In the genomic region with DNA sequence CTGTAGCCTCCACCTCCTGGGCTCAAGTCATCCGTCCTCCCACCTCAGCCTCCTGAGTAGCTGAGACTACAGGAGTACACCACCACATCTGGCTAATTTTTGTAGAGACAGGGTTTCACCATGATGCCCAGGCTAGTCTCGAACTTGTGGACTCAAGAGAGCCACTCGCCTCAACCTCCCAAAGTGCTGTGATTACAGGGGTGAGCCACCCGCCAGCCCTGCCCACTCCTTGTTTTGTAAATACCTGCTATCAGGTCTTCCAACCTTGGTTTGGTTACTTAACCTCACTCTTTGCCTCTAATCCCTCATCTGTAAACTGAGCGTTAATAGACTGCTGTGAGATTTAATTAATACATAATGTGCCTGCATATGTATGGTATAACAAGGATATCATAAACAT, we compare ENCODE assay signal across 10 cellular contexts. TPM values are rescaled to one million over a fixed set of nuclear protein-coding genes. Genes with fewer than 3 reads are reported as not detected.
DNase-seq lines count a peak whose midpoint lies in the region; ATAC-seq and TF ChIP-seq lines count a peak whose summit lies in the region.
"Had no signal": no experiment of that assay in that cellular context is flagged by ENCODE, and none has a peak within 500 bp of the region (broad histone marks: within the 10 kb centered on the region; RNA-seq: fewer than 3 reads in every experiment).

No MANE protein-coding gene starts in this region.

- CTCF ChIA-PET in PC-3 (lab: Charles Lee): interaction anchor here (0.8 kb wide), 1 partner anchor 16 kb away, joined by 3 read pairs; no protein-coding TSS in a partner anchor

- peak overlapping the region; percentile 88 for H2AFZ ChIP-seq in PC-3 (ENCODE audit: low read length)

- BruUV-seq in PC-3 (replicated peaks; lab: Mats Ljungman, UMichigan): no TSS peak

- peak overlapping the region; percentile 96 for H3K27ac ChIP-seq in PC-3 (ENCODE audit: low read length)

- POLR2A ChIA-PET in PC-3 (lab: Charles Lee; ENCODE audit: unreplicated experiment): interaction anchor here (0.5 kb wide), 1 partner anchor 30 kb away, joined by 11 read pairs; no protein-coding TSS in a partner anchor

- peaks cover 8% of the 10 kb centered on the region for H3K36me3 Mint-ChIP-seq in endothelial cell (ENCODE audit: low read depth, unreplicated experiment)
- peaks cover 11% of the 10 kb centered on the region for H3K36me3 Mint-ChIP-seq in progenitor cell of endocrine pancreas (ENCODE audit: insufficient read depth)

- peaks cover 29% of the 10 kb centered on the region for H3K79me2 ChIP-seq in PC-3 (ENCODE audit: low read length)

- peaks cover 3% of the 10 kb centered on the region for H3K27me3 Mint-ChIP-seq in endothelial cell (ENCODE audit: unreplicated experiment)
- H3K27me3 Mint-ChIP-seq in progenitor cell of endocrine pancreas: no peaks in the 10 kb centered on the region

- no peak for TF ChIP-seq CTCF in PC-3 (conservative IDR thresholded peaks at IDR 0.05; ENCODE audit: low read depth, low read length)
- no peak for TF ChIP-seq CTCF in endothelial cell (IDR thresholded peaks at IDR 0.05; ENCODE audit: unreplicated experiment)
- TF ChIP-seq CTCF in progenitor cell of endocrine pancreas (IDR thresholded peaks at IDR 0.05; ENCODE audit: unreplicated experiment): no peak
- no peak for TF ChIP-seq CTCF in GM13977 (IDR thresholded peaks at IDR 0.05; ENCODE audit: extremely low read depth, insufficient read depth, missing control alignments)
- TF ChIP-seq CTCF in foreskin fibroblast (IDR thresholded peaks at IDR 0.05; ENCODE audit: low read depth, low read length): no peak

- no peaks in the 10 kb centered on the region for H3K27me3 ChIP-seq in PC-3 (ENCODE audit: low read length)

- intact Hi-C loops in PC-3 (cut with micrococcal nuclease): loop anchor here (1.0 to 5.0 kb wide), 2 partner anchors 72 to 88 kb away; no protein-coding TSS in a partner anchor

- H4K20me1 ChIP-seq in PC-3 (ENCODE audit: low read length): no peaks in the 10 kb centered on the region

- H3K36me3 ChIP-seq in ES-I3 (ENCODE audit: insufficient read depth, low read length) (no peaks in the 10 kb centered on the region), PC-3 (ENCODE audit: low read depth, low read length) (no peaks in the 10 kb centered on the region)

- H3K9me3 ChIP-seq in ES-I3 (ENCODE audit: control insufficient read depth, insufficient read depth, low read length) (no peaks in the 10 kb centered on the region; the same call in none of the 2 replicates), PC-3 (ENCODE audit: low read length) (no peaks in the 10 kb centered on the region)

- no peak overlapping the region for H3K27ac Mint-ChIP-seq in endothelial cell (ENCODE audit: unreplicated experiment)
- peak overlapping the region; percentile 93 for H3K27ac Mint-ChIP-seq in progenitor cell of endocrine pancreas

- peaks cover 3% of the 10 kb centered on the region for H3K4me1 Mint-ChIP-seq in endothelial cell (ENCODE audit: unreplicated experiment)
- H3K4me1 Mint-ChIP-seq in progenitor cell of endocrine pancreas (ENCODE audit: low read depth): peaks cover 16% of the 10 kb centered on the region

- H3K4me3 ChIP-seq in PC-3 (ENCODE audit: low read length): peak overlapping the region; percentile 83
- H3K4me3 ChIP-seq in foreskin fibroblast (ENCODE audit: low read depth in 1 of 2, low read length in 2 of 2): no peak overlapping the region

- peak overlapping the region; percentile 100; the same call in 1 of the 2 replicates for H3K9ac ChIP-seq in ES-I3 (ENCODE audit: low read depth, low read length)
- H3K9ac ChIP-seq in PC-3 (ENCODE audit: low read length): peak overlapping the region; percentile 96

- H3K4me2 ChIP-seq in PC-3 (ENCODE audit: low read length): peak overlapping the region; percentile 91

- peak overlapping the region; percentile 90 for H3K4me3 Mint-ChIP-seq in endothelial cell (ENCODE audit: unreplicated experiment)
- peak overlapping the region; percentile 92 for H3K4me3 Mint-ChIP-seq in progenitor cell of endocrine pancreas (ENCODE audit: low read depth)

- no peaks in the 10 kb centered on the region for H3K9me2 ChIP-seq in PC-3 (replicated peaks; ENCODE audit: low read length)

- DNase-seq in PC-3: no peak
- DNase-seq in endothelial cell (ENCODE audit: low spot score): no peak
- no peak for DNase-seq in progenitor cell of endocrine pancreas (ENCODE audit: low spot score, unreplicated experiment)
- DNase-seq in kidney tubule cell (ENCODE audit: low spot score): no peak
- DNase-seq in GM13977 (ENCODE audit: low spot score): no peak
- no peak for DNase-seq in foreskin fibroblast
- DNase-seq: stimulated activated CD4-positive, alpha-beta T cell treated with anti-CD3 and anti-CD28 coated beads, Interleukin-4, amount 100 ng/mL, for 1 hour; T-helper 9 cell had no signal

- H3K4me1 ChIP-seq in ES-I3 (ENCODE audit: insufficient read depth, low read length): no peaks in the 10 kb centered on the region
- H3K4me1 ChIP-seq in PC-3 (ENCODE audit: insufficient read depth, low read length): peaks cover 19% of the 10 kb centered on the region

- H3F3A ChIP-seq in PC-3 (ENCODE audit: low read length, unreplicated experiment): no peaks in the 10 kb centered on the region

- in situ Hi-C loops in GM13977 (cut with MboI; ENCODE audit: low pct_unique_long_range_greater_than_20kb, low sequenced_read_pairs, unreplicated experiment): loop anchor here (10.0 kb wide), 1 partner anchor 69 kb away; no protein-coding TSS in a partner anchor

- no peak for ATAC-seq in PC-3
- no peak for ATAC-seq in GM21723 (IDR thresholded peaks at IDR 0.05; ENCODE audit: unreplicated experiment)

- H3K9me3 Mint-ChIP-seq in endothelial cell (ENCODE audit: unreplicated experiment) (peaks cover 14% of the 10 kb centered on the region), progenitor cell of endocrine pancreas (ENCODE audit: low read depth) (peaks cover 18% of the 10 kb centered on the region)

RNA-seq across cellular contexts. Expression of gene CNGA1, which starts 0.8 kb away (rescaled TPM):
- 0.29 and 1.1 TPM in 2 replicates for total RNA-seq in PC-3 (2014; rRNA removed)
- total RNA-seq in endothelial cell (ENCODE audit: unreplicated experiment): not detected
- 1.00 and 1.6 TPM in 2 replicates for total RNA-seq in progenitor cell of endocrine pancreas

RNA-seq across cellular contexts. Expression of gene NIPAL1, which starts 0.9 kb away (rescaled TPM):
- 5.9 and 7.3 TPM in 2 replicates for total RNA-seq in PC-3 (2014; rRNA removed)
- total RNA-seq in endothelial cell (ENCODE audit: unreplicated experiment): 2.0 TPM
- total RNA-seq in progenitor cell of endocrine pancreas: 17.6 and 21.1 TPM in 2 replicates
